Comparison of ENCODE assay signal across 8 cellular contexts in the genomic region with DNA sequence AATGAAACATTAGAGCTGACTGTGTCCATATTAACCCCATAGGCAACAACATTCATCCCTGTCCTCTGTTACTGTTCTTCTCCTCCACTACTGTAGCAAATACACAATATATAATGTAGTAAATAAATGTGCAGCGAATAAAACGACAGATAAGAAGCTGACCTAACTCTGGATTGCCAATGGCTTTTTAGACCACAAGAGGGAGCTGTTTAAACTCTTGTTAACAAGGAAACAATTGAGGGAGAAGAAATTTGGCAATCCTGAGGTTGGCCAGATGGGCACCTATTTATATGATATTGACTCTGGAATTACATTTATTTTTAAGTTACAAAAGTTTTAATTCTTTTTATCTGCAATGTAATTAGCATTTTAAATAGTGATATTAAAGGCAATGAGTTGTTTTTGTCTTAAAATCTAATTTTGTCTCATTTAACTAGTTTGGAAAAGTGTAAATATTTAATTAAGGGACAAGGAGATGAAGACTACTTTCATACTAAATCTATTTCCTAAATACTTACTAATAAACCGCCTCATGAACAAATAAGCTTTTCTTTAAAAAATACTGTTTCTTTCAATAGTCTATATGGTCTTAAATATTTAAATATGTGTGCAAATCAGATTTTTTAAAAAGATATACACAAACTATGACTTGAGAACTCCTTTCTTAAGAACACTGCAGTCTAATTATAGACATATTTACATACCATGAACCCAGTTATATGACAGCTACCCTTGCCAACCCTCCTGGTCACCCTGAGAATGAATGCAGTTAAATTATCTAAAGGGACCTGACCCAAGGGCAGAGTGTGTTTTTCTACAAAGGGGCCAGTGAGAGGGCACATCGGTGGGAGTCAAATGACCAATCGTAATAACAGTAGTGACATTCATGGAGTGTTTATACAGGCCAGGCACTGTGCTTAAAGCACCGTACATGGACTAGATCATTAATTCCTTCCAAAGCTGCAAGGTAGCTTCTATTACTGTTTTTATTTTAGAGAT. TPM values are rescaled to one million over a fixed set of nuclear protein-coding genes. Genes with fewer than 3 reads are reported as not detected.
DNase-seq lines count a peak whose midpoint lies in the region; ATAC-seq and TF ChIP-seq lines count a peak whose summit lies in the region.

No MANE protein-coding gene starts in this region.

- H3K27ac ChIP-seq in GM23248 (no peak overlapping the region), aorta (ENCODE audit: low read depth in 1 of 2, low read length in 2 of 2) (no peak overlapping the region)

- H3K4me3 ChIP-seq in GM23248: no peak overlapping the region
- H3K4me3 ChIP-seq in fibroblast of mammary gland (ENCODE audit: control insufficient read depth, low read depth, low read length): no peak overlapping the region
- H3K4me3 ChIP-seq in aorta (ENCODE audit: low read length in 2 of 2): peak overlapping the region in 1 of 2 donors; percentile 59

- intact Hi-C loops in aorta (cut with DNase I): loop anchor here in 1 of 2 donors (5.0 kb wide), 1 partner anchor 237 kb away; no protein-coding TSS in a partner anchor

- peak; percentile 87 for TF ChIP-seq CTCF in fibroblast of mammary gland (conservative IDR thresholded peaks at IDR 0.05; ENCODE audit: control insufficient read depth, insufficient read depth, low read depth, low read length)

- H3K4me2 ChIP-seq in GM23248 (ENCODE audit: unreplicated experiment): no peak overlapping the region

- no peaks in the 10 kb centered on the region for H3F3A ChIP-seq in GM23248 (ENCODE audit: insufficient read depth)

- H4K20me1 ChIP-seq in GM23248 (ENCODE audit: insufficient read depth): no peaks in the 10 kb centered on the region

- H3K79me2 ChIP-seq in GM23248 (ENCODE audit: insufficient read depth): no peaks in the 10 kb centered on the region

- no peak overlapping the region for H3K9ac ChIP-seq in GM23248

- WGBS in GM23248 (ENCODE audit: low coverage in 1 of 2, low lambda C conversion rate in 2 of 2, missing lambda C conversion rate in 2 of 2), 2 experiments: 33 to 39% methylated on average over 6 of the region's 6 CpGs
- WGBS in aorta, 2 donors: 27 to 29% methylated on average over 6 of the region's 6 CpGs

- H3K36me3 ChIP-seq in GM23248 (ENCODE audit: low read depth) (no peaks in the 10 kb centered on the region), aorta (ENCODE audit: control insufficient read depth in 1 of 2, insufficient read depth in 2 of 2, low read length in 1 of 2) (no peaks in the 10 kb centered on the region)

- H2AFZ ChIP-seq in GM23248: no peak overlapping the region

- peaks cover 9% of the 10 kb centered on the region for H3K27me3 ChIP-seq in GM23248 (replicated peaks; ENCODE audit: insufficient read depth)
- H3K27me3 ChIP-seq in aorta (ENCODE audit: control insufficient read depth in 1 of 2, insufficient read depth in 2 of 2, low read length in 1 of 2): no peaks in the 10 kb centered on the region

- in situ Hi-C loops in GM23248 (cut with MboI): loop anchor here (5.0 kb wide), 1 partner anchor 232 kb away; no protein-coding TSS in a partner anchor

- no peaks in the 10 kb centered on the region for H3K9me3 ChIP-seq in GM23248 (ENCODE audit: low read depth)
- no peaks in the 10 kb centered on the region for H3K9me3 ChIP-seq in aorta (ENCODE audit: control insufficient read depth, low read length)

- no peak for ATAC-seq in aorta (ENCODE audit: low FRiP score)

- H3K9me2 ChIP-seq in GM23248 (ENCODE audit: insufficient read depth): no peaks in the 10 kb centered on the region

- H3K4me1 ChIP-seq in GM23248 (ENCODE audit: insufficient read depth) (no peaks in the 10 kb centered on the region), aorta (ENCODE audit: control insufficient read depth in 1 of 2, insufficient read depth in 2 of 2, low read length in 2 of 2) (no peaks in the 10 kb centered on the region)

- DNase-seq in NCI-H524 (lab: John Stamatoyannopoulos, UW) (peak; percentile 55 to 77), NCI-H524 treated with DMSO at 0.1 percent for 48 hours (lab: John Stamatoyannopoulos, UW) (no peak), GM23248 (peak; percentile 82), NCI-H1417 (lab: John Stamatoyannopoulos, UW) (peak; percentile 47 to 91 (median 72)), SKM-1 treated with dmso at 0.1 percent for 144 hours (lab: John Stamatoyannopoulos, UW; ENCODE audit: unreplicated experiment) (peak; percentile 74), fibroblast of mammary gland (ENCODE audit: low read depth) (peak; percentile 85), non-pigmented ciliary epithelial cell (ENCODE audit: low read depth) (peak; percentile 63), aorta (no peak)

RNA-seq across cellular contexts. Expression of a gene that starts 52.9 kb away (rescaled TPM):
- 21.8 and 40.5 TPM in 2 replicates for total RNA-seq in GM23248 (2014; rRNA removed; shearing (Covaris generic))
- polyA plus RNA-seq in GM23248 (2016; fragmentation: Nextera tagmentation; extraction: Ambion mirVana) (44.4 and 54.1 TPM in 2 replicates), aorta (10 to 100 TPM; 24.0 to 58.4 TPM)
- 10 to 100 TPM; 22.5 to 25.5 TPM for total RNA-seq in aorta

Comparison
In these comparisons a context has a peak if more than half of its experiments do, and no peak if none do; other contexts are left out.
1. DNase-seq: peak in NCI-H524 (2 of 2), GM23248 (single experiment), NCI-H1417 (3 of 3), SKM-1 treated with dmso at 0.1 percent for 144 hours (single experiment), fibroblast of mammary gland (single experiment) and non-pigmented ciliary epithelial cell (single experiment); none in NCI-H524 treated with DMSO at 0.1 percent for 48 hours (single experiment) and aorta (0 of 2).